ENCODE assay signal across 7 cellular contexts in genomic region chr3:135966349-135966695, GRCh38. TPM values are rescaled to one million over a fixed set of nuclear protein-coding genes. Genes with fewer than 3 reads are reported as not detected.
DNase-seq lines count a peak whose midpoint lies in the region; ATAC-seq and TF ChIP-seq lines count a peak whose summit lies in the region.

No MANE protein-coding gene starts in this region.

- peaks cover 47% of the 10 kb centered on the region for H3K79me2 ChIP-seq in smooth muscle cell (ENCODE audit: low read depth)

- H3K9me3 ChIP-seq in smooth muscle cell (replicated peaks; ENCODE audit: low read depth) = no peaks in the 10 kb centered on the region

- peak overlapping the region; percentile 82 for H3K9ac ChIP-seq in smooth muscle cell (ENCODE audit: low read depth)

- H4K20me1 ChIP-seq in smooth muscle cell (ENCODE audit: low read depth) = peaks cover 5% of the 10 kb centered on the region

- H3K4me3 Mint-ChIP-seq in activated naive CD8-positive, alpha-beta T cell treated with anti-CD3 and anti-CD28 coated beads, Interleukin-2, amount 10 ng/mL, durations not matched to agents 7 days and 5 days = peak overlapping the region; percentile 80

- peak overlapping the region; percentile 87 for H2AFZ ChIP-seq in smooth muscle cell (ENCODE audit: low read depth)

- no peak overlapping the region for H3K27ac Mint-ChIP-seq in activated naive CD8-positive, alpha-beta T cell treated with anti-CD3 and anti-CD28 coated beads, Interleukin-2, amount 10 ng/mL, durations not matched to agents 7 days and 5 days

- TF ChIP-seq CTCF in smooth muscle cell (IDR thresholded peaks at IDR 0.05; ENCODE audit: borderline replicate concordance, insufficient read depth, poor library complexity, severe bottlenecking) = no peak

- POLR2A ChIA-PET in activated naive CD8-positive, alpha-beta T cell treated with anti-CD3 and anti-CD28 coated beads, Interleukin-2, amount 10 ng/mL, durations not matched to agents 7 days and 5 days (lab: Charles Lee) = no interaction called here

- H3F3A ChIP-seq in smooth muscle cell (ENCODE audit: low read depth) = no peaks in the 10 kb centered on the region

- ATAC-seq in GM18909 (IDR thresholded peaks at IDR 0.05; ENCODE audit: poor library complexity, unreplicated experiment) (peak; percentile 16), HG03097 (IDR thresholded peaks at IDR 0.05; ENCODE audit: low FRiP score, unreplicated experiment) (peak; percentile 16)
- no peak for ATAC-seq in activated naive CD8-positive, alpha-beta T cell treated with anti-CD3 and anti-CD28 coated beads, Interleukin-2, amount 10 ng/mL, durations not matched to agents 7 days and 5 days (ENCODE audit: low read depth)

- H3K4me3 ChIP-seq in iPS-11a (ENCODE audit: low read depth, low read length) = peak overlapping the region; percentile 69
- H3K4me3 ChIP-seq in smooth muscle cell = peak overlapping the region; percentile 77

- no peaks in the 10 kb centered on the region for H3K36me3 Mint-ChIP-seq in activated naive CD8-positive, alpha-beta T cell treated with anti-CD3 and anti-CD28 coated beads, Interleukin-2, amount 10 ng/mL, durations not matched to agents 7 days and 5 days

- H3K27ac ChIP-seq in smooth muscle cell (ENCODE audit: low read depth) = peak overlapping the region; percentile 72

- H3K27me3 Mint-ChIP-seq in activated naive CD8-positive, alpha-beta T cell treated with anti-CD3 and anti-CD28 coated beads, Interleukin-2, amount 10 ng/mL, durations not matched to agents 7 days and 5 days = peaks cover 35% of the 10 kb centered on the region

- WGBS in smooth muscle cell (ENCODE audit: low lambda C conversion rate) = under 1% methylated on average over 29 of the region's 29 CpGs

- no peaks in the 10 kb centered on the region for H3K27me3 ChIP-seq in smooth muscle cell (ENCODE audit: low read depth)

- H3K4me1 Mint-ChIP-seq in activated naive CD8-positive, alpha-beta T cell treated with anti-CD3 and anti-CD28 coated beads, Interleukin-2, amount 10 ng/mL, durations not matched to agents 7 days and 5 days = peaks cover 2% of the 10 kb centered on the region

- H3K9me3 Mint-ChIP-seq in activated naive CD8-positive, alpha-beta T cell treated with anti-CD3 and anti-CD28 coated beads, Interleukin-2, amount 10 ng/mL, durations not matched to agents 7 days and 5 days = peaks cover 1% of the 10 kb centered on the region

- H3K36me3 ChIP-seq in smooth muscle cell (ENCODE audit: low read depth) = no peaks in the 10 kb centered on the region

- H3K4me1 ChIP-seq in smooth muscle cell (ENCODE audit: low read depth) = peaks cover 13% of the 10 kb centered on the region

- no peak for DNase-seq in activated naive CD8-positive, alpha-beta T cell treated with anti-CD3 and anti-CD28 coated beads, Interleukin-2, amount 10 ng/mL, durations not matched to agents 7 days and 5 days
- no peak for DNase-seq in smooth muscle cell (lab: John Stamatoyannopoulos, UW; ENCODE audit: unreplicated experiment)
- no peak for DNase-seq in NCI-H187 treated with DMSO at 0.1 percent for 48 hours (lab: John Stamatoyannopoulos, UW)
- no peak for DNase-seq in activated CD4-positive, alpha-beta T cell treated with anti-CD3 and anti-CD28 coated beads, Interleukin-2, amount 50 U/mL, for 4 hours

- peak overlapping the region; percentile 85 for H3K4me2 ChIP-seq in smooth muscle cell

RNA-seq across cellular contexts. Expression of gene PPP2R3A, which starts 0.8 kb away (rescaled TPM):
- total RNA-seq in activated naive CD8-positive, alpha-beta T cell treated with anti-CD3 and anti-CD28 coated beads, Interleukin-2, amount 10 ng/mL, durations not matched to agents 7 days and 5 days = under 1 TPM; 0.17 to 0.23 TPM
- 21.3 and 24.7 TPM in 2 replicates for total RNA-seq in smooth muscle cell
- 7.6 and 8.0 TPM in 2 replicates for polyA plus RNA-seq in smooth muscle cell

Comparison
In these comparisons a context has a peak if more than half of its experiments do, and no peak if none do; other contexts are left out.
1. RNA of gene PPP2R3A, which starts 0.8 kb away (total RNA-seq): 21.3 to 24.7 TPM in smooth muscle cell; 0.17 to 0.23 TPM in activated naive CD8-positive, alpha-beta T cell treated with anti-CD3 and anti-CD28 coated beads, Interleukin-2, amount 10 ng/mL, durations not matched to agents 7 days and 5 days; every median in the first group is over 10 times any median in the second.